ENCODE assay signal across 1 cellular context in genomic region chr21:44854664-44855446, GRCh38.
TF ChIP-seq lines count a peak whose summit lies in the region.

No MANE protein-coding gene starts in this region.

TF ChIP-seq in GM23338, 12 proteins besides CTCF, POLR2A, EP300 and RAD21 (continued from another document):
- TF ChIP-seq REST (IDR thresholded peaks at IDR 0.05; ENCODE audit: unreplicated experiment) (no peak), EZH2phosphoT487 (IDR thresholded peaks at IDR 0.05; ENCODE audit: unreplicated experiment) (no peak), NANOG (IDR thresholded peaks at IDR 0.05; ENCODE audit: borderline replicate concordance) (no peak), CREB1 (CRISPR knock-in tag; IDR thresholded peaks at IDR 0.05; ENCODE audit: low read depth) (no peak), POLR2AphosphoS5 (IDR thresholded peaks at IDR 0.05; ENCODE audit: low read depth) (no peak), ZNF331 (CRISPR knock-in tag; IDR thresholded peaks at IDR 0.05; ENCODE audit: low read depth) (no peak)
- TF ChIP-seq, protein P1, sequence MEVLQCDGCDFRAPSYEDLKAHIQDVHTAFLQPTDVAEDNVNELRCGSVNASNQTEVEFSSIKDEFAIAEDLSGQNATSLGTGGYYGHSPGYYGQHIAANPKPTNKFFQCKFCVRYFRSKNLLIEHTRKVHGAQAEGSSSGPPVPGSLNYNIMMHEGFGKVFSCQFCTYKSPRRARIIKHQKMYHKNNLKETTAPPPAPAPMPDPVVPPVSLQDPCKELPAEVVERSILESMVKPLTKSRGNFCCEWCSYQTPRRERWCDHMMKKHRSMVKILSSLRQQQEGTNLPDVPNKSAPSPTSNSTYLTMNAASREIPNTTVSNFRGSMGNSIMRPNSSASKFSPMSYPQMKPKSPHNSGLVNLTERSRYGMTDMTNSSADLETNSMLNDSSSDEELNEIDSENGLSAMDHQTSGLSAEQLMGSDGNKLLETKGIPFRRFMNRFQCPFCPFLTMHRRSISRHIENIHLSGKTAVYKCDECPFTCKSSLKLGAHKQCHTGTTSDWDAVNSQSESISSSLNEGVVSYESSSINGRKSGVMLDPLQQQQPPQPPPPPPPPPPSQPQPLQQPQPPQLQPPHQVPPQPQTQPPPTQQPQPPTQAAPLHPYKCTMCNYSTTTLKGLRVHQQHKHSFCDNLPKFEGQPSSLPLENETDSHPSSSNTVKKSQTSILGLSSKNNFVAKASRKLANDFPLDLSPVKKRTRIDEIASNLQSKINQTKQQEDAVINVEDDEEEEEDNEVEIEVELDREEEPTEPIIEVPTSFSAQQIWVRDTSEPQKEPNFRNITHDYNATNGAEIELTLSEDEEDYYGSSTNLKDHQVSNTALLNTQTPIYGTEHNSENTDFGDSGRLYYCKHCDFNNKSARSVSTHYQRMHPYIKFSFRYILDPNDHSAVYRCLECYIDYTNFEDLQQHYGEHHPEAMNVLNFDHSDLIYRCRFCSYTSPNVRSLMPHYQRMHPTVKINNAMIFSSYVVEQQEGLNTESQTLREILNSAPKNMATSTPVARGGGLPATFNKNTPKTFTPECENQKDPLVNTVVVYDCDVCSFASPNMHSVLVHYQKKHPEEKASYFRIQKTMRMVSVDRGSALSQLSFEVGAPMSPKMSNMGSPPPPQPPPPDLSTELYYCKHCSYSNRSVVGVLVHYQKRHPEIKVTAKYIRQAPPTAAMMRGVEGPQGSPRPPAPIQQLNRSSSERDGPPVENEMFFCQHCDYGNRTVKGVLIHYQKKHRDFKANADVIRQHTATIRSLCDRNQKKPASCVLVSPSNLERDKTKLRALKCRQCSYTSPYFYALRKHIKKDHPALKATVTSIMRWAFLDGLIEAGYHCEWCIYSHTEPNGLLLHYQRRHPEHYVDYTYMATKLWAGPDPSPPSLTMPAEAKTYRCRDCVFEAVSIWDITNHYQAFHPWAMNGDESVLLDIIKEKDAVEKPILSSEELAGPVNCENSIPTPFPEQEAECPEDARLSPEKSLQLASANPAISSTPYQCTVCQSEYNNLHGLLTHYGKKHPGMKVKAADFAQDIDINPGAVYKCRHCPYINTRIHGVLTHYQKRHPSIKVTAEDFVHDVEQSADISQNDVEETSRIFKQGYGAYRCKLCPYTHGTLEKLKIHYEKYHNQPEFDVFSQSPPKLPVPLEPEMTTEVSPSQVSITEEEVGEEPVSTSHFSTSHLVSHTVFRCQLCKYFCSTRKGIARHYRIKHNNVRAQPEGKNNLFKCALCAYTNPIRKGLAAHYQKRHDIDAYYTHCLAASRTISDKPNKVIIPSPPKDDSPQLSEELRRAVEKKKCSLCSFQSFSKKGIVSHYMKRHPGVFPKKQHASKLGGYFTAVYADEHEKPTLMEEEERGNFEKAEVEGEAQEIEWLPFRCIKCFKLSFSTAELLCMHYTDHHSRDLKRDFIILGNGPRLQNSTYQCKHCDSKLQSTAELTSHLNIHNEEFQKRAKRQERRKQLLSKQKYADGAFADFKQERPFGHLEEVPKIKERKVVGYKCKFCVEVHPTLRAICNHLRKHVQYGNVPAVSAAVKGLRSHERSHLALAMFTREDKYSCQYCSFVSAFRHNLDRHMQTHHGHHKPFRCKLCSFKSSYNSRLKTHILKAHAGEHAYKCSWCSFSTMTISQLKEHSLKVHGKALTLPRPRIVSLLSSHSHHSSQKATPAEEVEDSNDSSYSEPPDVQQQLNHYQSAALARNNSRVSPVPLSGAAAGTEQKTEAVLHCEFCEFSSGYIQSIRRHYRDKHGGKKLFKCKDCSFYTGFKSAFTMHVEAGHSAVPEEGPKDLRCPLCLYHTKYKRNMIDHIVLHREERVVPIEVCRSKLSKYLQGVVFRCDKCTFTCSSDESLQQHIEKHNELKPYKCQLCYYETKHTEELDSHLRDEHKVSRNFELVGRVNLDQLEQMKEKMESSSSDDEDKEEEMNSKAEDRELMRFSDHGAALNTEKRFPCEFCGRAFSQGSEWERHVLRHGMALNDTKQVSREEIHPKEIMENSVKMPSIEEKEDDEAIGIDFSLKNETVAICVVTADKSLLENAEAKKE (CRISPR knock-in tag; IDR thresholded peaks at IDR 0.05): no peak
